1 cellular context compared by ENCODE assay signal in genomic region chr15:70954733-70955132, GRCh38.
TF ChIP-seq lines count a peak whose summit lies in the region.

No MANE protein-coding gene starts in this region.

TF ChIP-seq in IMR-90, 13 proteins besides CTCF, POLR2A, EP300 and RAD21:
- no peak for TF ChIP-seq MAZ (IDR thresholded peaks at IDR 0.05; ENCODE audit: borderline replicate concordance, low read depth, low read length)
- TF ChIP-seq FOS (IDR thresholded peaks at IDR 0.05; ENCODE audit: low read depth, low read length) = no peak
- no peak for TF ChIP-seq MXI1 (IDR thresholded peaks at IDR 0.05; ENCODE audit: borderline replicate concordance, low read depth, low read length)
- TF ChIP-seq MAFK (IDR thresholded peaks at IDR 0.05; ENCODE audit: low read depth, low read length) = no peak
- TF ChIP-seq, protein P1, sequence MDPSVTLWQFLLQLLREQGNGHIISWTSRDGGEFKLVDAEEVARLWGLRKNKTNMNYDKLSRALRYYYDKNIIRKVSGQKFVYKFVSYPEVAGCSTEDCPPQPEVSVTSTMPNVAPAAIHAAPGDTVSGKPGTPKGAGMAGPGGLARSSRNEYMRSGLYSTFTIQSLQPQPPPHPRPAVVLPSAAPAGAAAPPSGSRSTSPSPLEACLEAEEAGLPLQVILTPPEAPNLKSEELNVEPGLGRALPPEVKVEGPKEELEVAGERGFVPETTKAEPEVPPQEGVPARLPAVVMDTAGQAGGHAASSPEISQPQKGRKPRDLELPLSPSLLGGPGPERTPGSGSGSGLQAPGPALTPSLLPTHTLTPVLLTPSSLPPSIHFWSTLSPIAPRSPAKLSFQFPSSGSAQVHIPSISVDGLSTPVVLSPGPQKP (IDR thresholded peaks at IDR 0.05; ENCODE audit: borderline replicate concordance, low read depth, low read length) = no peak
- TF ChIP-seq CHD1 (IDR thresholded peaks at IDR 0.05; ENCODE audit: low read depth, low read length) = no peak
- TF ChIP-seq SMC3 (IDR thresholded peaks at IDR 0.05; ENCODE audit: low read depth, low read length) = no peak
- no peak for TF ChIP-seq BHLHE40 (IDR thresholded peaks at IDR 0.05; ENCODE audit: low read depth, low read length)
- TF ChIP-seq, protein P2, sequence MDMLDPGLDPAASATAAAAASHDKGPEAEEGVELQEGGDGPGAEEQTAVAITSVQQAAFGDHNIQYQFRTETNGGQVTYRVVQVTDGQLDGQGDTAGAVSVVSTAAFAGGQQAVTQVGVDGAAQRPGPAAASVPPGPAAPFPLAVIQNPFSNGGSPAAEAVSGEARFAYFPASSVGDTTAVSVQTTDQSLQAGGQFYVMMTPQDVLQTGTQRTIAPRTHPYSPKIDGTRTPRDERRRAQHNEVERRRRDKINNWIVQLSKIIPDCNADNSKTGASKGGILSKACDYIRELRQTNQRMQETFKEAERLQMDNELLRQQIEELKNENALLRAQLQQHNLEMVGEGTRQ (IDR thresholded peaks at IDR 0.05; ENCODE audit: low read depth, low read length) = no peak
- no peak for TF ChIP-seq RFX5 (IDR thresholded peaks at IDR 0.05; ENCODE audit: low read depth, low read length)
- TF ChIP-seq RCOR1 (IDR thresholded peaks at IDR 0.05; ENCODE audit: insufficient replicate concordance, low read length) = no peak
- no peak for TF ChIP-seq NFE2L2 (IDR thresholded peaks at IDR 0.05; ENCODE audit: low read depth, low read length)
- no peak for TF ChIP-seq CEBPB (IDR thresholded peaks at IDR 0.05; ENCODE audit: low read depth, low read length)
